8 cellular contexts compared by ENCODE assay signal in genomic region chr12:64824130-64824499, GRCh38. TPM values are rescaled to one million over a fixed set of nuclear protein-coding genes. Genes with fewer than 3 reads are reported as not detected.
DNase-seq lines count a peak whose midpoint lies in the region; ATAC-seq lines count a peak whose summit lies in the region.

No MANE protein-coding gene starts in this region.

- H3K27ac ChIP-seq in ACC112 (ENCODE audit: low read depth, low read length) (no peak overlapping the region), aorta (ENCODE audit: low read depth in 1 of 2, low read length in 2 of 2) (no peak overlapping the region)

- peak overlapping the region; percentile 78 for H3K4me3 Mint-ChIP-seq in activated naive CD8-positive, alpha-beta T cell treated with anti-CD3 and anti-CD28 coated beads, Interleukin-2, amount 50 U/mL, for 24 hours
- peak overlapping the region; percentile 81 for H3K4me3 Mint-ChIP-seq in memory B cell

- H3K27me3 ChIP-seq in ACC112 (ENCODE audit: insufficient read depth, low read length), result peaks cover 83% of the 10 kb centered on the region
- H3K27me3 ChIP-seq in H7 (ENCODE audit: control insufficient read depth, insufficient read depth, low read length), result peaks cover 50% of the 10 kb centered on the region
- H3K27me3 ChIP-seq in aorta (ENCODE audit: control insufficient read depth in 1 of 2, insufficient read depth in 2 of 2, low read length in 1 of 2), result no peaks in the 10 kb centered on the region

- DNase-seq in H7 (no peak), memory B cell (ENCODE audit: low spot score in 2 of 2) (no peak), aorta (no peak), NCI-H69 (lab: John Stamatoyannopoulos, UW) (no peak), NCI-H2196 treated with DMSO at 0.1 percent for 48 hours (lab: John Stamatoyannopoulos, UW; ENCODE audit: unreplicated experiment) (no peak), D341Med (ENCODE audit: low spot score) (no peak)
- DNase-seq in activated naive CD8-positive, alpha-beta T cell treated with anti-CD3 and anti-CD28 coated beads, Interleukin-2, amount 50 U/mL, for 24 hours, result peak; percentile 5

- peaks cover 15% of the 10 kb centered on the region for H3K4me1 Mint-ChIP-seq in activated naive CD8-positive, alpha-beta T cell treated with anti-CD3 and anti-CD28 coated beads, Interleukin-2, amount 50 U/mL, for 24 hours
- peaks cover 12% of the 10 kb centered on the region for H3K4me1 Mint-ChIP-seq in memory B cell

- 0 to 1% methylated on average over 16 of the region's 16 CpGs for WGBS in aorta, 2 donors

- intact Hi-C loops in aorta (cut with DNase I), result no loop called here

- peaks cover 2% of the 10 kb centered on the region for H3K9me3 ChIP-seq in aorta (ENCODE audit: control insufficient read depth, low read length)

- H3K9me3 Mint-ChIP-seq in activated naive CD8-positive, alpha-beta T cell treated with anti-CD3 and anti-CD28 coated beads, Interleukin-2, amount 50 U/mL, for 24 hours, result no peaks in the 10 kb centered on the region
- no peaks in the 10 kb centered on the region for H3K9me3 Mint-ChIP-seq in memory B cell

- H3K27me3 Mint-ChIP-seq in activated naive CD8-positive, alpha-beta T cell treated with anti-CD3 and anti-CD28 coated beads, Interleukin-2, amount 50 U/mL, for 24 hours, result peaks cover 53% of the 10 kb centered on the region
- peaks cover 32% of the 10 kb centered on the region for H3K27me3 Mint-ChIP-seq in memory B cell

- no peak overlapping the region for H3K27ac Mint-ChIP-seq in activated naive CD8-positive, alpha-beta T cell treated with anti-CD3 and anti-CD28 coated beads, Interleukin-2, amount 50 U/mL, for 24 hours
- H3K27ac Mint-ChIP-seq in memory B cell, result no peak overlapping the region

- H3K36me3 Mint-ChIP-seq in activated naive CD8-positive, alpha-beta T cell treated with anti-CD3 and anti-CD28 coated beads, Interleukin-2, amount 50 U/mL, for 24 hours (ENCODE audit: low read depth), result peaks cover 5% of the 10 kb centered on the region
- peaks cover 1% of the 10 kb centered on the region for H3K36me3 Mint-ChIP-seq in memory B cell

- ATAC-seq in activated naive CD8-positive, alpha-beta T cell treated with anti-CD3 and anti-CD28 coated beads, Interleukin-2, amount 50 U/mL, for 24 hours, result no peak
- ATAC-seq in memory B cell (ENCODE audit: low read depth) (peak; percentile 12), aorta (ENCODE audit: low FRiP score) (no peak)

- no peaks in the 10 kb centered on the region for H3K36me3 ChIP-seq in ACC112 (ENCODE audit: insufficient read depth, low read length)
- H3K36me3 ChIP-seq in H7 (replicated peaks; ENCODE audit: control insufficient read depth, insufficient read depth, low read length), result no peaks in the 10 kb centered on the region
- no peaks in the 10 kb centered on the region for H3K36me3 ChIP-seq in aorta (ENCODE audit: control insufficient read depth in 1 of 2, insufficient read depth in 2 of 2, low read length in 1 of 2)

- H3K4me1 ChIP-seq in ACC112 (ENCODE audit: control insufficient read depth, insufficient read depth, low read length, unreplicated experiment) (no peaks in the 10 kb centered on the region), aorta (ENCODE audit: control insufficient read depth in 1 of 2, insufficient read depth in 2 of 2, low read length in 2 of 2) (peaks cover 0 to 7% of the 10 kb centered on the region in 2 donors)

- no peaks in the 10 kb centered on the region for H3K79me2 ChIP-seq in ACC112 (ENCODE audit: control insufficient read depth, insufficient read depth, low read length, unreplicated experiment)

- H3K4me3 ChIP-seq in ACC112 (ENCODE audit: low read depth, low read length) (peak overlapping the region; percentile 73), H7 (ENCODE audit: insufficient read depth, low read depth, low read length) (peak overlapping the region; percentile 52), aorta (ENCODE audit: low read length in 2 of 2) (peak overlapping the region; percentile 35 to 37)

- H2AFZ ChIP-seq in ACC112 (ENCODE audit: low read length, unreplicated experiment), result peak overlapping the region; percentile 59

RNA-seq across cellular contexts. Expression of gene TBC1D30, which starts 0.3 kb away (rescaled TPM):
- total RNA-seq in H7 (2014; rRNA removed; shearing (Covaris generic)), result 0.62 and 1.4 TPM in 2 replicates
- 1 to 10 TPM; 4.1 to 9.7 TPM for total RNA-seq in aorta
- 1 to 10 TPM in 1 of 2 donors, under 1 TPM in 1; 0.18 to 1.9 TPM for polyA plus RNA-seq in aorta
